In genomic region chr7:20173828-20174227, GRCh38 we compare ENCODE assay signal across 21 cellular contexts.
"Had no signal": no experiment of that assay in that cellular context is flagged by ENCODE, and none has a peak within 500 bp of the region (broad histone marks: within the 10 kb centered on the region; RNA-seq: fewer than 3 reads in every experiment).

No MANE protein-coding gene starts in this region.

- H3K27ac ChIP-seq: SJCRH30 had no signal

- H3K4me1 ChIP-seq: SJCRH30 had no signal

- ATAC-seq: Panc1, PC-3, Right ventricle myocardium inferior, SK-N-SH treated with all-trans-retinoic acid at 6 μM for 48 hours had no signal

- H3K9me3 ChIP-seq: MG63, SJCRH30 had no signal

- DNase-seq: KBM-7, MG63, NCI-H1092, NCI-H1105 treated with DMSO at 0.1 percent for 48 hours, NCI-H1417 treated with DMSO at 0.1 percent for 48 hours, NCI-H146, NCI-H1694 treated with DMSO at 0.1 percent for 48 hours, NCI-H1930, NCI-H2081, NCI-H2107, NCI-H2227 treated with DMSO at 0.1 percent for 48 hours, NCI-H510A, NCI-H524 treated with DMSO at 0.1 percent for 48 hours, NCI-H69, NCI-H774, PC-3, SHP77 treated with DMSO at 0.1 percent for 48 hours, SJCRH30 had no signal

- H3K4me3 ChIP-seq: MG63, SJCRH30 had no signal

- H3K36me3 ChIP-seq: MG63, SJCRH30 had no signal

- H3K27me3 ChIP-seq: MG63, SJCRH30 had no signal
